10 cellular contexts compared by ENCODE assay signal in the genomic region with DNA sequence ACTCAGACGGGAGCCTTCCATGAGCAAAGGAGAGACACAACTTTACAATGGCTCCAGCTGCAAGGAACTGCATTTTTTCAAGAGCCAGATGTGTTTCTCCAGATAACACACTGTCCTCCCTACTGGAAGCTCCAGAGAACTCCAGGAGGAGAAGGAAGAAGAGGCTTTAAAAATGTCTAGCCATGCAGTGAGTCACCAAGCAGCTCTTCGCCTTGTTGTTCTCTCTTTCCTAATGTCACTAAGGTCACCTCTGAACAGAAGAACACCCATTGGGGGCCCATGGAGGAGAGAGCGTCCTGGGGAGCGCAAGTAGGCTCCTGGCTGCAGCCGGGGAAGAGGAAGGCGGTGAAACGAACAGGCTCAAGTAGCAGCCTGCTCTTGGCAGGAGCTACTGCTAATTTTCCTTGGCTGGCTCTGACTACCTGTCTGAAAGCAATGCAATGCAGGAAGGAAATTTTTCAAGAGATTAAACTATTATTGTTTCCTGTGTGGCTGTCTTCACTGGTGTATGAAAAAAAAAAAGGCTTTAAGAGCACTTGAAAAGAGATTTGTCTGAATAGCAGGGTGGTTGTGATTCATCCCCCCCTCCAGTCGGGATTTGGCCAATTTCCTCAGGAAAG.
DNase-seq lines count a peak whose midpoint lies in the region; ATAC-seq and TF ChIP-seq lines count a peak whose summit lies in the region.
"Had no signal": no experiment of that assay in that cellular context is flagged by ENCODE, and none has a peak within 500 bp of the region (broad histone marks: within the 10 kb centered on the region; RNA-seq: fewer than 3 reads in every experiment).

No MANE protein-coding gene starts in this region.

- peaks cover 3% of the 10 kb centered on the region for H3F3A ChIP-seq in smooth muscle cell (ENCODE audit: low read depth)

- H3K4me3 ChIP-seq in fibroblast of pulmonary artery (replicated peaks; ENCODE audit: low read depth, low read length) = no peak overlapping the region
- no peak overlapping the region for H3K4me3 ChIP-seq in smooth muscle cell
- H3K4me3 ChIP-seq in Caco-2 (ENCODE audit: low read depth, low read length) = no peak overlapping the region
- H3K4me3 ChIP-seq: Peyer's patch had no signal

- H3K4me1 ChIP-seq in smooth muscle cell (ENCODE audit: low read depth) (no peaks in the 10 kb centered on the region), Caco-2 (no peaks in the 10 kb centered on the region)
- H3K4me1 ChIP-seq: Peyer's patch had no signal

- no peaks in the 10 kb centered on the region for H3K27me3 ChIP-seq in smooth muscle cell (ENCODE audit: low read depth)
- no peaks in the 10 kb centered on the region; the same call in 1 of the 2 replicates for H3K27me3 ChIP-seq in Caco-2 (replicated peaks; ENCODE audit: control insufficient read depth, insufficient read depth, low read length)
- H3K27me3 ChIP-seq: Peyer's patch had no signal

- H3K4me1 Mint-ChIP-seq in Caco-2 (ENCODE audit: low read depth, unreplicated experiment) = no peaks in the 10 kb centered on the region
- peaks cover 2 to 14% (median 9%) of the 10 kb centered on the region in 4 donors for H3K4me1 Mint-ChIP-seq in naive thymus-derived CD8-positive, alpha-beta T cell

- peaks cover 19% of the 10 kb centered on the region for H3K9me3 Mint-ChIP-seq in Caco-2 (ENCODE audit: unreplicated experiment)
- peaks cover 0 to 11% (median 0%) of the 10 kb centered on the region in 9 donors for H3K9me3 Mint-ChIP-seq in naive thymus-derived CD8-positive, alpha-beta T cell

- H3K9ac ChIP-seq in smooth muscle cell (ENCODE audit: low read depth) = peak overlapping the region; percentile 75

- TF ChIP-seq CTCF in fibroblast of pulmonary artery (IDR thresholded peaks at IDR 0.05; ENCODE audit: low read length, missing control alignments) (no peak), smooth muscle cell (IDR thresholded peaks at IDR 0.05; ENCODE audit: borderline replicate concordance, insufficient read depth, poor library complexity, severe bottlenecking) (no peak), Caco-2 (IDR thresholded peaks at IDR 0.05; ENCODE audit: insufficient read depth in 1 of 2, low read depth in 1 of 2, low read length in 1 of 2, severe bottlenecking in 1 of 2, unreplicated experiment in 1 of 2) (no peak)

- no peaks in the 10 kb centered on the region for H4K20me1 ChIP-seq in smooth muscle cell (ENCODE audit: low read depth)

- WGBS in smooth muscle cell (ENCODE audit: low lambda C conversion rate) = 43% methylated on average over 8 of the region's 8 CpGs

- H3K4me2 ChIP-seq in smooth muscle cell = peak overlapping the region; percentile 68

- intact Hi-C loops in Caco-2 (cut with micrococcal nuclease; ENCODE audit: unreplicated experiment) = no loop called here

- H3K27ac Mint-ChIP-seq in Caco-2 (ENCODE audit: unreplicated experiment) = no peak overlapping the region
- H3K27ac Mint-ChIP-seq in naive thymus-derived CD8-positive, alpha-beta T cell = peak overlapping the region in 2 of 10 donors; percentile 53 to 61

- no peaks in the 10 kb centered on the region for H3K9me3 ChIP-seq in smooth muscle cell (replicated peaks; ENCODE audit: low read depth)
- no peaks in the 10 kb centered on the region for H3K9me3 ChIP-seq in Caco-2

- DNase-seq in HPDE6-E6E7 (ENCODE audit: extremely low spot score) (peak; percentile 28), NOMO-1 treated with DMSO at 0.1 percent for 48 hours (lab: John Stamatoyannopoulos, UW; ENCODE audit: unreplicated experiment) (peak; percentile 17), fibroblast of pulmonary artery (ENCODE audit: low read depth) (peak; percentile 74), smooth muscle cell (lab: John Stamatoyannopoulos, UW; ENCODE audit: unreplicated experiment) (no peak), Caco-2 (no peak), cerebellar nuclear complex (lab: John Stamatoyannopoulos, UW) (no peak), CD1c-positive myeloid dendritic cell (ENCODE audit: extremely low spot score) (no peak)
- DNase-seq in naive thymus-derived CD8-positive, alpha-beta T cell = no peak
- DNase-seq: activated CD4-positive, alpha-beta T cell treated with anti-CD3 and anti-CD28 coated beads for 1 hour; Peyer's patch had no signal

- CTCF ChIA-PET in Caco-2 (lab: Charles Lee) = no interaction called here

- H3K79me2 ChIP-seq in smooth muscle cell (ENCODE audit: low read depth) = no peaks in the 10 kb centered on the region

- H3K4me3 Mint-ChIP-seq in Caco-2 (ENCODE audit: unreplicated experiment) = no peak overlapping the region
- no peak overlapping the region for H3K4me3 Mint-ChIP-seq in naive thymus-derived CD8-positive, alpha-beta T cell

- no TSS peak for BruUV-seq in Caco-2 (replicated peaks; lab: Mats Ljungman, UMichigan)

- peaks cover 4% of the 10 kb centered on the region for H3K36me3 Mint-ChIP-seq in Caco-2 (ENCODE audit: insufficient read depth, unreplicated experiment)
- peaks cover 0 to 4% (median 0%) of the 10 kb centered on the region in 3 donors for H3K36me3 Mint-ChIP-seq in naive thymus-derived CD8-positive, alpha-beta T cell

- ATAC-seq in naive thymus-derived CD8-positive, alpha-beta T cell = no peak

- peak overlapping the region; percentile 95 for H3K27ac ChIP-seq in smooth muscle cell (ENCODE audit: low read depth)
- H3K27ac ChIP-seq: Peyer's patch had no signal

- H3K36me3 ChIP-seq in smooth muscle cell (ENCODE audit: low read depth) = no peaks in the 10 kb centered on the region
- no peaks in the 10 kb centered on the region for H3K36me3 ChIP-seq in Caco-2 (ENCODE audit: control insufficient read depth, insufficient read depth, low read length)
- H3K36me3 ChIP-seq: Peyer's patch had no signal

- peaks cover 6% of the 10 kb centered on the region for H3K27me3 Mint-ChIP-seq in Caco-2 (ENCODE audit: insufficient read depth, unreplicated experiment)
- H3K27me3 Mint-ChIP-seq in naive thymus-derived CD8-positive, alpha-beta T cell = peaks cover 2 to 29% (median 7%) of the 10 kb centered on the region in 5 donors

- POLR2A ChIA-PET in Caco-2 (lab: Charles Lee) = no interaction called here
- POLR2A ChIA-PET in naive thymus-derived CD8-positive, alpha-beta T cell (lab: Charles Lee) = no interaction called here

- H2AFZ ChIP-seq in smooth muscle cell (ENCODE audit: low read depth) = no peak overlapping the region

Comparison
In these comparisons a context has a peak if more than half of its experiments do, and no peak if none do; other contexts are left out.
1. DNase-seq: peak in HPDE6-E6E7 (single experiment), NOMO-1 treated with DMSO at 0.1 percent for 48 hours (single experiment) and fibroblast of pulmonary artery (single experiment); none in smooth muscle cell (single experiment), Caco-2 (0 of 2), naive thymus-derived CD8-positive, alpha-beta T cell (0 of 10), cerebellar nuclear complex (0 of 2) and CD1c-positive myeloid dendritic cell (single experiment).